8 cellular contexts compared by ENCODE assay signal in the genomic region with DNA sequence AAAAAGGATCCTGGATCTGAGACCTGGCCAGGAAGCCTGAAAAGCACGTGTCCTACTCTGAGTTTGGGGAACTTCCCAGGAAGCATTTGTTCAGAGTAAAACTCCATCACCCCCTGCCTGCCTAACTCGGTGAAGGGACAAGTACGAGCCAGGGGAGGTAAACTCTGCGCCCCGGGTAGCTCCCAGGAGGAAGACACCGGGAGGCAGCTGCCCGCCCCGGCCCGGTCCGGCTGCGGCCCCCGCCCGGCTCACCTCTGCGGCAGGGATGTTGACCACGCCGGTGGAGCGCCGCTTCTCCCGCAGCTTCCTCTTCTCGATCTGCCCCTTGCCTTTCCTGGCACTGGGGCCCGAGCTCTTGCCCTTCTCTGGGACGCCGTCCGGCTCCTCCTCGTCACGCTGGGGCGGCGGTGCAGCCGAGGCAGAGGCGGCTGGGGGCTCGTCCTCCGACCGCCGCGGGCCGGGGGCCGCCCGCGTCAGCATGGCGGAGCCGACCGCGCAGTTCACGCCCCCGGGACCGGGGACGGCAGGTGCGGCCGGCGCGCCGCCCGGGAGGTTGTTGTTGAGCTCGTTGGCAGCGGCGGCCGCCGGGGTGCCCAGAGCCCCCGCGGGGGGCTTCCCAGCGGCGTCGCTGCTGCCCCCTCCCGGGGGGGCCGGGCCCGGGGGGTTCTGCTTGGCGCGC. TPM values are rescaled to one million over a fixed set of nuclear protein-coding genes. Genes with fewer than 3 reads are reported as not detected.
DNase-seq lines count a peak whose midpoint lies in the region; ATAC-seq and TF ChIP-seq lines count a peak whose summit lies in the region.

No MANE protein-coding gene starts in this region.

- peak; percentile 24 for ATAC-seq in GM21737 (IDR thresholded peaks at IDR 0.05; ENCODE audit: unreplicated experiment)
- ATAC-seq in activated CD8-positive, alpha-beta T cell treated with anti-CD3 and anti-CD28 coated beads, Interleukin-2, amount 10 ng/mL, durations not matched to agents 7 days and 5 days: peak; percentile 31

- DNase-seq in activated T-cell treated with anti-CD3 and anti-CD28 coated beads for 48 hours (ENCODE audit: low read depth) (peak; percentile 5), activated T-cell treated with anti-CD3 and anti-CD28 coated beads for 4 hours (no peak), fibroblast of villous mesenchyme (ENCODE audit: low read depth) (peak; percentile 49), HUDEP-2 (lab: John Stamatoyannopoulos, UW; ENCODE audit: unreplicated experiment in 76 of 76) (no peak)
- DNase-seq in activated CD8-positive, alpha-beta T cell treated with anti-CD3 and anti-CD28 coated beads, Interleukin-2, amount 10 ng/mL, durations not matched to agents 7 days and 5 days: peak; percentile 21

- H3K4me1 Mint-ChIP-seq in activated CD8-positive, alpha-beta T cell treated with anti-CD3 and anti-CD28 coated beads, Interleukin-2, amount 10 ng/mL, durations not matched to agents 7 days and 5 days (ENCODE audit: low read depth): peaks cover 17% of the 10 kb centered on the region
- peaks cover 36% of the 10 kb centered on the region for H3K4me1 Mint-ChIP-seq in nephron

- CTCF ChIA-PET in activated CD8-positive, alpha-beta T cell treated with anti-CD3 and anti-CD28 coated beads, Interleukin-2, amount 10 ng/mL, durations not matched to agents 7 days and 5 days (lab: Charles Lee): no interaction called here

- H3K36me3 Mint-ChIP-seq in activated CD8-positive, alpha-beta T cell treated with anti-CD3 and anti-CD28 coated beads, Interleukin-2, amount 10 ng/mL, durations not matched to agents 7 days and 5 days (ENCODE audit: low read depth): no peaks in the 10 kb centered on the region
- no peaks in the 10 kb centered on the region for H3K36me3 Mint-ChIP-seq in nephron (ENCODE audit: low read depth)

- POLR2A ChIA-PET in activated CD8-positive, alpha-beta T cell treated with anti-CD3 and anti-CD28 coated beads, Interleukin-2, amount 10 ng/mL, durations not matched to agents 7 days and 5 days (lab: Charles Lee): no interaction called here

- TF ChIP-seq CTCF in fibroblast of villous mesenchyme (IDR thresholded peaks at IDR 0.05; ENCODE audit: insufficient read depth, low read depth, low read length) (no peak), nephron (IDR thresholded peaks at IDR 0.05; ENCODE audit: unreplicated experiment in 3 of 3) (no peak)

- H3K4me3 ChIP-seq in fibroblast of villous mesenchyme (ENCODE audit: low read depth, low read length): peak overlapping the region; percentile 90

- no peak for TF ChIP-seq RAD21 in Ishikawa (IDR thresholded peaks at IDR 0.05; ENCODE audit: low read depth)

- H3K9me3 Mint-ChIP-seq in activated CD8-positive, alpha-beta T cell treated with anti-CD3 and anti-CD28 coated beads, Interleukin-2, amount 10 ng/mL, durations not matched to agents 7 days and 5 days (ENCODE audit: insufficient read depth): no peaks in the 10 kb centered on the region
- H3K9me3 Mint-ChIP-seq in nephron: no peaks in the 10 kb centered on the region

- TF ChIP-seq EP300 in Ishikawa (IDR thresholded peaks at IDR 0.05; ENCODE audit: borderline replicate concordance): no peak

- H3K27me3 Mint-ChIP-seq in activated CD8-positive, alpha-beta T cell treated with anti-CD3 and anti-CD28 coated beads, Interleukin-2, amount 10 ng/mL, durations not matched to agents 7 days and 5 days (ENCODE audit: low read depth): peaks cover 51% of the 10 kb centered on the region
- peaks cover 20% of the 10 kb centered on the region for H3K27me3 Mint-ChIP-seq in nephron (ENCODE audit: low read depth)

- H3K4me3 Mint-ChIP-seq in activated CD8-positive, alpha-beta T cell treated with anti-CD3 and anti-CD28 coated beads, Interleukin-2, amount 10 ng/mL, durations not matched to agents 7 days and 5 days: peak overlapping the region; percentile 75
- peak overlapping the region; percentile 91 to 92 (median 92) for H3K4me3 Mint-ChIP-seq in nephron

- no peak overlapping the region for H3K27ac Mint-ChIP-seq in activated CD8-positive, alpha-beta T cell treated with anti-CD3 and anti-CD28 coated beads, Interleukin-2, amount 10 ng/mL, durations not matched to agents 7 days and 5 days
- H3K27ac Mint-ChIP-seq in nephron: peak overlapping the region; percentile 87 to 90 (median 87)

TF ChIP-seq in Ishikawa, 13 proteins besides CTCF, POLR2A, EP300 and RAD21:
- no peak for TF ChIP-seq TCF12 (IDR thresholded peaks at IDR 0.05; ENCODE audit: low read depth)
- TF ChIP-seq MAX (IDR thresholded peaks at IDR 0.05): peak; percentile 70; the same call in 1 of the 2 replicates
- no peak for TF ChIP-seq USF1 (IDR thresholded peaks at IDR 0.05)
- TF ChIP-seq FOXM1 (IDR thresholded peaks at IDR 0.05; ENCODE audit: borderline replicate concordance, low read depth): no peak
- no peak for TF ChIP-seq CEBPB (IDR thresholded peaks at IDR 0.05)
- peak; percentile 51; the same call in 1 of the 2 replicates for TF ChIP-seq ZBTB7A (IDR thresholded peaks at IDR 0.05; ENCODE audit: low read depth)
- no peak for TF ChIP-seq TEAD4 (IDR thresholded peaks at IDR 0.05)
TF ChIP-seq in Ishikawa: peak in this region for 2.

RNA-seq across cellular contexts. Expression of gene PAWR, which starts 1.1 kb away (rescaled TPM):
- total RNA-seq in activated CD8-positive, alpha-beta T cell treated with anti-CD3 and anti-CD28 coated beads, Interleukin-2, amount 10 ng/mL, durations not matched to agents 7 days and 5 days: 1 to 10 TPM; 6.2 to 6.5 TPM
- 48.0 and 64.3 TPM in 2 replicates for total RNA-seq in fibroblast of villous mesenchyme

Comparison
In these comparisons a context has a peak if more than half of its experiments do, and no peak if none do; other contexts are left out.
1. DNase-seq: peak in activated T-cell treated with anti-CD3 and anti-CD28 coated beads for 48 hours (single experiment), activated CD8-positive, alpha-beta T cell treated with anti-CD3 and anti-CD28 coated beads, Interleukin-2, amount 10 ng/mL, durations not matched to agents 7 days and 5 days (single experiment) and fibroblast of villous mesenchyme (single experiment); none in activated T-cell treated with anti-CD3 and anti-CD28 coated beads for 4 hours (single experiment) and HUDEP-2 (0 of 76).